9 cellular contexts compared by ENCODE assay signal in genomic region chr2:127423880-127424279, GRCh38. TPM values are rescaled to one million over a fixed set of nuclear protein-coding genes. Genes with fewer than 3 reads are reported as not detected.
A peak's percentile ranks its signal among the peaks of the same experiment; 100 is the strongest.
DNase-seq lines count a peak whose midpoint lies in the region; ATAC-seq and TF ChIP-seq lines count a peak whose summit lies in the region.
"Had no signal": no experiment of that assay in that cellular context is flagged by ENCODE, and none has a peak within 500 bp of the region (broad histone marks: within the 10 kb centered on the region; RNA-seq: fewer than 3 reads in every experiment).

No MANE protein-coding gene starts in this region.

- H3K27me3 Mint-ChIP-seq in effector memory CD8-positive, alpha-beta T cell: peaks cover 44 to 66% of the 10 kb centered on the region in 2 donors

- no peak for ATAC-seq in Panc1
- ATAC-seq in effector memory CD8-positive, alpha-beta T cell (replicated peaks): no peak
- no peak for ATAC-seq in left ventricle myocardium superior
- ATAC-seq in GM19324 (IDR thresholded peaks at IDR 0.05; ENCODE audit: low FRiP score, unreplicated experiment): no peak

- peak; percentile 69 for DNase-seq in SIG-M5 treated with dmso at 0.1 percent for 504 hours (lab: John Stamatoyannopoulos, UW; ENCODE audit: unreplicated experiment)
- DNase-seq in SIG-M5 (lab: John Stamatoyannopoulos, UW): no peak
- DNase-seq in Panc1 (ENCODE audit: low read depth, low spot score): no peak
- no peak for DNase-seq in effector memory CD8-positive, alpha-beta T cell
- DNase-seq in left ventricle myocardium superior: no peak
- no peak for DNase-seq in midbrain (lab: John Stamatoyannopoulos, UW)
- DNase-seq: activated naive CD4-positive, alpha-beta T cell treated with Interleukin-2 at 50 U/mL for 16 hours had no signal

- no peaks in the 10 kb centered on the region for H3K9me3 Mint-ChIP-seq in effector memory CD8-positive, alpha-beta T cell

- peaks cover 3% of the 10 kb centered on the region; the same call in 1 of the 2 replicates for H3K27me3 ChIP-seq in Panc1 (ENCODE audit: control insufficient read depth, insufficient read depth, low read length)

- peak overlapping the region; percentile 2 to 59 for H3K4me3 Mint-ChIP-seq in effector memory CD8-positive, alpha-beta T cell

- H3K4me3 ChIP-seq in Panc1 (ENCODE audit: low read depth in 2 of 2, low read length in 2 of 2): peak overlapping the region; percentile 43 to 49
- H3K4me3 ChIP-seq in skin epidermis: peak overlapping the region in 4 of 7 experiments; percentile 13 to 45 (median 36)

- peaks cover 2% of the 10 kb centered on the region for H3K36me3 Mint-ChIP-seq in effector memory CD8-positive, alpha-beta T cell (ENCODE audit: insufficient read depth)

- H3K4me1 ChIP-seq in Panc1 (ENCODE audit: control insufficient read depth, insufficient read depth, low read length): peaks cover 16% of the 10 kb centered on the region

- in situ Hi-C loops in Panc1 (cut with HindIII; ENCODE audit: low pct_unique_long_range_greater_than_20kb, low sequenced_read_pairs): no loop called here

- H3K4me1 Mint-ChIP-seq in effector memory CD8-positive, alpha-beta T cell (ENCODE audit: low read depth in 2 of 2): peaks cover 6 to 8% of the 10 kb centered on the region in 2 donors

- intact Hi-C loops in Panc1 (cut with micrococcal nuclease; ENCODE audit: unreplicated experiment): no loop called here
- intact Hi-C loops in left ventricle myocardium superior (cut with micrococcal nuclease): no loop called here

- CTCF ChIA-PET in Panc1 (lab: Charles Lee): no interaction called here

- TF ChIP-seq CTCF in Panc1 (IDR thresholded peaks at IDR 0.05): no peak

- H3K27ac ChIP-seq in Panc1 (ENCODE audit: low read length) (no peak overlapping the region), skin epidermis (no peak overlapping the region)

- H3K27ac Mint-ChIP-seq in effector memory CD8-positive, alpha-beta T cell: no peak overlapping the region

- no peaks in the 10 kb centered on the region for H3K9me3 ChIP-seq in Panc1 (ENCODE audit: control insufficient read depth, insufficient read depth, low read depth, low read length)

- no peaks in the 10 kb centered on the region for H3K36me3 ChIP-seq in Panc1 (ENCODE audit: control insufficient read depth, insufficient read depth, low read length)

- POLR2A ChIA-PET in Panc1 (lab: Charles Lee): no interaction called here

- no TSS peak for BruUV-seq in Panc1 (replicated peaks; lab: Mats Ljungman, UMichigan)

RNA-seq across cellular contexts. Expression of gene PROC, which starts 5.7 kb away (rescaled TPM):
- total RNA-seq in Panc1 (2021; ENCODE audit: unreplicated experiment) (1.1 TPM), left ventricle myocardium superior (not detected)
- polyA plus RNA-seq in Panc1 (2012; ENCODE audit: insufficient read length): 3.0 TPM

RNA-seq across cellular contexts. Expression of gene MAP3K2, which starts 36.1 kb away (rescaled TPM):
- total RNA-seq in Panc1 (2021; ENCODE audit: unreplicated experiment) (70.6 TPM), left ventricle myocardium superior (24.9 TPM)
- 12.9 TPM for polyA plus RNA-seq in Panc1 (2012; ENCODE audit: insufficient read length)
